ENCODE assay signal across 1 cellular context in the genomic region with DNA sequence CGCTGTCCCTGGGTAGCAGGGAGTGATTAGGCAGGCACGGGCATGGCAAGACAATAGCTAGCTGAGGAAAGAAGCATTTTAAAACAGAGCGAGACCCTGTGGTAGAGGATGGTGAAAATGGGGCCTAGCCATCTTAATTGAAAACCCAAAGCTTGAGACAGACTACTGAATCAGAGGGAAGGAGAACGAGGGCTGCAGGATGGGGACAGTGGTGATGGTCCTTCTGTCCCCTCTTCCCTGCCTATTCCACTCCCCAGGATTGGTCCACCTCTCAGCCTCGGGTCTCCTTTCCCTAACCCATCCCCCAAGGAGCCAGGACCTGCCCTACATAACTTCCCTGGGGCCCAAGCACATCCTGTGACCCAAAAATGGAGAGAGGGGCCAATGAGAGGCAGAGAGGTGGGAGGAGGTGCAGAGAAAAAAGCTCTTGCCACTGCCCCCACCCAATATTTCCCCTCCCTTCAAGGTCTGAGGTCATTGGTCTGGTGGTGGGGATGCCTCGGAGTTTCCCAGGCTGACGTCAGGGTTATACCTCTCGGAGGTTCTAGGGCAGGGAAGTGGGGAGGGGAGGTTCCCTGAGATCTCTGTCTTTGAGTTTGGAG.
A peak's percentile ranks its signal among the peaks of the same experiment; 100 is the strongest.
TF ChIP-seq lines count a peak whose summit lies in the region.

No MANE protein-coding gene starts in this region.

TF ChIP-seq in HEK293, 187 proteins besides CTCF, POLR2A, EP300 and RAD21 (continued from another document):
- TF ChIP-seq, protein P1, sequence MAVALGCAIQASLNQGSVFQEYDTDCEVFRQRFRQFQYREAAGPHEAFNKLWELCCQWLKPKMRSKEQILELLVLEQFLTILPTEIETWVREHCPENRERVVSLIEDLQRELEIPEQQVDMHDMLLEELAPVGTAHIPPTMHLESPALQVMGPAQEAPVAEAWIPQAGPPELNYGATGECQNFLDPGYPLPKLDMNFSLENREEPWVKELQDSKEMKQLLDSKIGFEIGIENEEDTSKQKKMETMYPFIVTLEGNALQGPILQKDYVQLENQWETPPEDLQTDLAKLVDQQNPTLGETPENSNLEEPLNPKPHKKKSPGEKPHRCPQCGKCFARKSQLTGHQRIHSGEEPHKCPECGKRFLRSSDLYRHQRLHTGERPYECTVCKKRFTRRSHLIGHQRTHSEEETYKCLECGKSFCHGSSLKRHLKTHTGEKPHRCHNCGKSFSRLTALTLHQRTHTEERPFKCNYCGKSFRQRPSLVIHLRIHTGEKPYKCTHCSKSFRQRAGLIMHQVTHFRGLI (tag by site-specific recombination; IDR thresholded peaks at IDR 0.05): no peak
- TF ChIP-seq ZBTB20 (tag by site-specific recombination; IDR thresholded peaks at IDR 0.05): 0 out of 2 replicates have a peak, but pooled peaks have one; percentile 19
